In genomic region chr13:108086678-108087077, GRCh38 we compare ENCODE assay signal across 1 cellular context.
TF ChIP-seq lines count a peak whose summit lies in the region.

No MANE protein-coding gene starts in this region.

TF ChIP-seq in SK-N-SH, 30 proteins besides CTCF, POLR2A, EP300 and RAD21 (continued from another document):
- no peak for TF ChIP-seq MAX (IDR thresholded peaks at IDR 0.05; ENCODE audit: low read depth)
- no peak for TF ChIP-seq PBX3 (IDR thresholded peaks at IDR 0.05)
- no peak for TF ChIP-seq IRF3 (IDR thresholded peaks at IDR 0.05; ENCODE audit: low read depth, low read length)
- no peak for TF ChIP-seq ZBTB33 (IDR thresholded peaks at IDR 0.05; ENCODE audit: borderline replicate concordance, low read depth)
- TF ChIP-seq RXRA (IDR thresholded peaks at IDR 0.05; ENCODE audit: borderline replicate concordance, low read depth): no peak
- TF ChIP-seq GABPA (IDR thresholded peaks at IDR 0.05; ENCODE audit: low read depth): no peak
- no peak for TF ChIP-seq NFIC (IDR thresholded peaks at IDR 0.05; ENCODE audit: borderline replicate concordance)
- no peak for TF ChIP-seq YY1 (IDR thresholded peaks at IDR 0.05; ENCODE audit: low read depth)
- no peak for TF ChIP-seq SMC3 (IDR thresholded peaks at IDR 0.05; ENCODE audit: low read depth, low read length)
